In the genomic region with DNA sequence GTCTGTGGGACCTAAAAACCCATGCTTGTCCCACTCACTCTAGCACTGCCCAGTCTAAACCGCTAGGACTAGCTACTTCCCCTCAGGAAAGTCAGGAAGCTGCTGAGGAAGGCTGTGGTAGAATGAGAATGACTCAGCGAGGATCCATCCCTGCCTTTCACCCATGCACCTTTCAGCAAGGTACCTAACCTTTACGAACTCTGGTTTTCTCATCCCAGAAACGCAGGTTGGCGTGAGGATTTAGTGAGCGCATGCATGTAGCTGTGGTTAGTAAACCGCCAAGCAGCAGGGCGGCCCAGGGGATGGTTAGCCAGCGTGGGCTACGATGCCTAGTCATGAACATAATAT, we compare ENCODE assay signal across 8 cellular contexts. TPM values are rescaled to one million over a fixed set of nuclear protein-coding genes. Genes with fewer than 3 reads are reported as not detected.
DNase-seq lines count a peak whose midpoint lies in the region; ATAC-seq and TF ChIP-seq lines count a peak whose summit lies in the region.

No MANE protein-coding gene starts in this region.

- peak; percentile 9 for ATAC-seq in HG03064 (IDR thresholded peaks at IDR 0.05; ENCODE audit: low read depth, unreplicated experiment)
- ATAC-seq in stimulated activated naive B cell treated with anti-CD40 and anti-IgM and Interleukin-4, amounts not matched to agents 10 μg/mL and 1 μg/mL and 100 μg/mL, for 72 hours (replicated peaks) = peak; percentile 11 to 16

- H3K4me3 Mint-ChIP-seq in chondrocyte (ENCODE audit: unreplicated experiment) = peak overlapping the region; percentile 66
- peak overlapping the region; percentile 87 to 89 for H3K4me3 Mint-ChIP-seq in stimulated activated naive B cell treated with anti-CD40 and anti-IgM and Interleukin-4, amounts not matched to agents 10 μg/mL and 1 μg/mL and 100 μg/mL, for 72 hours

- TF ChIP-seq CTCF in chondrocyte (IDR thresholded peaks at IDR 0.05) (no peak), lower leg skin (IDR thresholded peaks at IDR 0.05) (no peak)

- peak overlapping the region; percentile 66 for H3K9ac ChIP-seq in SK-N-MC (ENCODE audit: insufficient read length)

- intact Hi-C loops in lower leg skin (cut with DNase I; ENCODE audit: low total_unique reads) = loop anchor here (10.0 kb wide), 1 partner anchor 95 kb away; no protein-coding TSS in a partner anchor

- peak overlapping the region; percentile 76 for H3K27ac Mint-ChIP-seq in chondrocyte (ENCODE audit: unreplicated experiment)
- H3K27ac Mint-ChIP-seq in stimulated activated naive B cell treated with anti-CD40 and anti-IgM and Interleukin-4, amounts not matched to agents 10 μg/mL and 1 μg/mL and 100 μg/mL, for 72 hours = peak overlapping the region; percentile 94

- no peaks in the 10 kb centered on the region for H3K9me3 ChIP-seq in SK-N-MC (ENCODE audit: low read depth, low read length)

- H3K36me3 ChIP-seq in SK-N-MC (ENCODE audit: insufficient read depth, low read length) = no peaks in the 10 kb centered on the region

- H3K36me3 Mint-ChIP-seq in chondrocyte (ENCODE audit: low read depth) = no peaks in the 10 kb centered on the region
- peaks cover 0 to 1% of the 10 kb centered on the region in 2 donors for H3K36me3 Mint-ChIP-seq in stimulated activated naive B cell treated with anti-CD40 and anti-IgM and Interleukin-4, amounts not matched to agents 10 μg/mL and 1 μg/mL and 100 μg/mL, for 72 hours

- DNase-seq in GF-D8 (lab: John Stamatoyannopoulos, UW) (peak; percentile 15), SK-N-MC (ENCODE audit: low read depth, low spot score) (no peak), chondrocyte (ENCODE audit: low spot score) (no peak), lower leg skin (ENCODE audit: low spot score in 2 of 2) (peak; percentile 26 to 88), HEK293T (ENCODE audit: extremely low spot score) (no peak), ecto neural progenitor cell (ENCODE audit: low spot score) (no peak)
- no peak for DNase-seq in stimulated activated naive B cell treated with anti-CD40 and anti-IgM and Interleukin-4, amounts not matched to agents 10 μg/mL and 1 μg/mL and 100 μg/mL, for 72 hours

- no peaks in the 10 kb centered on the region for H3K27me3 Mint-ChIP-seq in chondrocyte (ENCODE audit: low read depth)
- no peaks in the 10 kb centered on the region for H3K27me3 Mint-ChIP-seq in stimulated activated naive B cell treated with anti-CD40 and anti-IgM and Interleukin-4, amounts not matched to agents 10 μg/mL and 1 μg/mL and 100 μg/mL, for 72 hours

- no peak overlapping the region; the same call in 1 of the 2 replicates for H3K27ac ChIP-seq in SK-N-MC

- WGBS in lower leg skin, 2 donors = 66 to 72% methylated on average over 10 of the region's 10 CpGs

- peaks cover 31% of the 10 kb centered on the region for H3K4me1 Mint-ChIP-seq in chondrocyte (ENCODE audit: low read depth)
- H3K4me1 Mint-ChIP-seq in stimulated activated naive B cell treated with anti-CD40 and anti-IgM and Interleukin-4, amounts not matched to agents 10 μg/mL and 1 μg/mL and 100 μg/mL, for 72 hours = peaks cover 13 to 38% of the 10 kb centered on the region in 2 donors

- POLR2A ChIA-PET in HEK293T (lab: Yijun Ruan, JAX) = no interaction called here

- no peak for TF ChIP-seq POLR2A in lower leg skin (IDR thresholded peaks at IDR 0.05)

- CTCF ChIA-PET in HEK293T (lab: Yijun Ruan, JAX) = interaction anchor here (0.9 to 1.1 kb wide), 5 partner anchors 8 to 108 kb away, joined by 3 to 8 read pairs (median 3); no protein-coding TSS in a partner anchor

- H3K4me3 ChIP-seq in SK-N-MC (peak overlapping the region; percentile 83), lower leg skin (ENCODE audit: low read depth, poor library complexity, severe bottlenecking) (no peak overlapping the region)

- H3K9me3 Mint-ChIP-seq in chondrocyte (ENCODE audit: low read depth) = no peaks in the 10 kb centered on the region
- no peaks in the 10 kb centered on the region for H3K9me3 Mint-ChIP-seq in stimulated activated naive B cell treated with anti-CD40 and anti-IgM and Interleukin-4, amounts not matched to agents 10 μg/mL and 1 μg/mL and 100 μg/mL, for 72 hours

TF ChIP-seq in HEK293T, 16 proteins besides CTCF, POLR2A, EP300 and RAD21:
- TF ChIP-seq ELF4 (IDR thresholded peaks at IDR 0.05) (no peak), TARDBP (IDR thresholded peaks at IDR 0.05) (no peak), ARNT (IDR thresholded peaks at IDR 0.05) (no peak), CTBP1 (IDR thresholded peaks at IDR 0.05; ENCODE audit: borderline replicate concordance) (no peak), LEF1 (IDR thresholded peaks at IDR 0.05; ENCODE audit: borderline replicate concordance) (no peak), SUZ12 (IDR thresholded peaks at IDR 0.05) (no peak), L3MBTL2 (conservative IDR thresholded peaks at IDR 0.05) (no peak), FOXM1 (IDR thresholded peaks at IDR 0.05; ENCODE audit: borderline replicate concordance) (no peak), FOXK2 (IDR thresholded peaks at IDR 0.05) (no peak), NFRKB (IDR thresholded peaks at IDR 0.05) (no peak), HDGF (IDR thresholded peaks at IDR 0.05; ENCODE audit: borderline replicate concordance) (no peak), SP1 (IDR thresholded peaks at IDR 0.05) (no peak), FOXA1 (IDR thresholded peaks at IDR 0.05) (no peak), BHLHE40 (IDR thresholded peaks at IDR 0.05; ENCODE audit: borderline replicate concordance) (no peak), ZNF384 (IDR thresholded peaks at IDR 0.05) (no peak)
- TF ChIP-seq, protein P1, sequence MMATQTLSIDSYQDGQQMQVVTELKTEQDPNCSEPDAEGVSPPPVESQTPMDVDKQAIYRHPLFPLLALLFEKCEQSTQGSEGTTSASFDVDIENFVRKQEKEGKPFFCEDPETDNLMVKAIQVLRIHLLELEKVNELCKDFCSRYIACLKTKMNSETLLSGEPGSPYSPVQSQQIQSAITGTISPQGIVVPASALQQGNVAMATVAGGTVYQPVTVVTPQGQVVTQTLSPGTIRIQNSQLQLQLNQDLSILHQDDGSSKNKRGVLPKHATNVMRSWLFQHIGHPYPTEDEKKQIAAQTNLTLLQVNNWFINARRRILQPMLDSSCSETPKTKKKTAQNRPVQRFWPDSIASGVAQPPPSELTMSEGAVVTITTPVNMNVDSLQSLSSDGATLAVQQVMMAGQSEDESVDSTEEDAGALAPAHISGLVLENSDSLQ (IDR thresholded peaks at IDR 0.05) = no peak

RNA-seq across cellular contexts. Expression of gene RFFL, which starts 26.3 kb away (rescaled TPM):
- total RNA-seq in chondrocyte (11.1 to 16.5 TPM (median 14.0 TPM) in 3 replicates), lower leg skin (10 to 100 TPM; 16.5 to 31.9 (median 21.4) TPM)

RNA-seq across cellular contexts. Expression of gene RAD51D, which starts 29.8 kb away (rescaled TPM):
- total RNA-seq in chondrocyte (11.1 to 13.4 TPM (median 11.2 TPM) in 3 replicates), lower leg skin (1 to 10 TPM; 2.8 to 5.9 (median 3.8) TPM)

RNA-seq across cellular contexts. Expression of gene FNDC8, which starts 31.6 kb away (rescaled TPM):
- total RNA-seq in chondrocyte = not detected in 3 replicates
- total RNA-seq in lower leg skin = not detected

RNA-seq across cellular contexts. Expression of gene NLE1, which starts 52.3 kb away (rescaled TPM):
- total RNA-seq in chondrocyte (10.2 to 12.7 TPM (median 12.0 TPM) in 3 replicates), lower leg skin (10 to 100 TPM; 12.7 to 23.0 (median 13.2) TPM)

RNA-seq across cellular contexts. Expression of gene UNC45B, which starts 57.8 kb away (rescaled TPM):
- total RNA-seq in chondrocyte (not detected in 3 replicates), lower leg skin (under 1 TPM in 1 of 4 donors, not detected in 3; 0.06 TPM)

Comparison
In these comparisons a context has a peak if more than half of its experiments do, and no peak if none do; other contexts are left out.
1. DNase-seq: peak in GF-D8 (single experiment) and lower leg skin (2 of 2); none in SK-N-MC (single experiment), chondrocyte (single experiment), stimulated activated naive B cell treated with anti-CD40 and anti-IgM and Interleukin-4, amounts not matched to agents 10 μg/mL and 1 μg/mL and 100 μg/mL, for 72 hours (single experiment), HEK293T (single experiment) and ecto neural progenitor cell (single experiment).